8 cellular contexts compared by ENCODE assay signal in the genomic region with DNA sequence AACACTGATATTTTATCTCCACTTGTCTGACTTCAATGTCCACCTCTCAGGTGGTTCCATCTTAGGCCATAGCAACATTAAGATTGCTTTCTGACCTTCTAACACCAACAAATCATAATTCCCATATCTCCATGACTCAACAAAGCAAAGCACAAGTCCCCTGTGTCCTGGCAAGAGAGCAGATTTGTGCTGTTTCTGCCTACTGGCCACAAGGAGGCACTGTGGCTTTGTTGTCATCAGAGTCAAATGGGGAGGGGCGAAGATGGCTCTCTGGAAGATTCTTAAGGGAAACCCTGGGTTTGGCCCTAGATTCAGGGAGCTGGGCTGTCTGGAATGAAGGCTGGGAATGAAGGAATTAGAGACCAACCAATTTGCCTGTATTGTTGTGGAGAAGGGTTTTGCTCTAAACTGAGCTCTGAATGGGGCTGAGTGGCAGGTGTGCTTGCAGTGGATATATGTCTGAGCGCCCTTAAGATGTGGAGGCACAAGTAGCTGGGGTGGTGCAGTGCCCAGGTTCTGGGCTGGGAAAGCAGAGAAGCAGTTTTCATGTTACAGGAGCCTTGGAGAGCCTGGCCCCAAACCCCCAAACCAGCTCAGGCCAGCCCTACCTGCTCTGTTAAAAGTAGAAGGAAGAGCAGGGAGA.
DNase-seq lines count a peak whose midpoint lies in the region; TF ChIP-seq lines count a peak whose summit lies in the region.

No MANE protein-coding gene starts in this region.

- DNase-seq in A172 (ENCODE audit: low spot score) (peak; percentile 55), GM12865 (ENCODE audit: low read depth) (peak; percentile 59), HEK293T (ENCODE audit: extremely low spot score) (peak; percentile 72), MG63 (peak; percentile 41), activated T-cell treated with anti-CD3 and anti-CD28 coated beads for 4 hours (peak; percentile 5), hepatic stellate cell (ENCODE audit: low spot score) (peak; percentile 67), OCI-M2 (lab: John Stamatoyannopoulos, UW; ENCODE audit: unreplicated experiment) (no peak)
- DNase-seq in stimulated activated CD4-positive, alpha-beta T cell treated with anti-CD3 and anti-CD28 coated beads, Interleukin-4, amount 100 ng/mL, for 1 hour, result peak; percentile 9

- no peaks in the 10 kb centered on the region for H3K36me3 ChIP-seq in MG63

- H3K9me3 ChIP-seq in MG63, result no peaks in the 10 kb centered on the region

- CTCF ChIA-PET in HEK293T (lab: Yijun Ruan, JAX), result interaction anchor here (0.6 to 1.2 kb wide), 6 partner anchors 10 to 229 kb away, joined by 3 to 6 read pairs (median 3); no protein-coding TSS in a partner anchor

- H3K4me3 ChIP-seq in GM12865 (ENCODE audit: low read depth, low read length), result no peak overlapping the region
- no peak overlapping the region for H3K4me3 ChIP-seq in MG63

- peak; percentile 78 for TF ChIP-seq CTCF in GM12865 (IDR thresholded peaks at IDR 0.05; ENCODE audit: insufficient read depth, low read depth, low read length, missing control alignments)

- no peaks in the 10 kb centered on the region for H3K27me3 ChIP-seq in MG63

- POLR2A ChIA-PET in HEK293T (lab: Yijun Ruan, JAX), result no interaction called here

TF ChIP-seq in HEK293T, 16 proteins besides CTCF, POLR2A, EP300 and RAD21:
- TF ChIP-seq FOXK2 (IDR thresholded peaks at IDR 0.05) (peak; percentile 77; the same call in 1 of the 2 replicates), FOXA1 (IDR thresholded peaks at IDR 0.05) (no peak)
